Comparison of ENCODE assay signal across 20 cellular contexts in genomic region chr7:155195939-155196523, GRCh38.
DNase-seq lines count a peak whose midpoint lies in the region; ATAC-seq and TF ChIP-seq lines count a peak whose summit lies in the region.
"Had no signal": no experiment of that assay in that cellular context is flagged by ENCODE, and none has a peak within 500 bp of the region (broad histone marks: within the 10 kb centered on the region; RNA-seq: fewer than 3 reads in every experiment).

No MANE protein-coding gene starts in this region.

- CTCF ChIA-PET in HEK293 (lab: Yijun Ruan, JAX): interaction anchor here (1.0 kb wide), 1 partner anchor 149 kb away, joined by 5 read pairs; no protein-coding TSS in a partner anchor

- peaks cover 13% of the 10 kb centered on the region for H3K9me3 Mint-ChIP-seq in activated naive CD8-positive, alpha-beta T cell (ENCODE audit: low read depth)
- H3K9me3 Mint-ChIP-seq in activated naive CD8-positive, alpha-beta T cell treated with anti-CD3 and anti-CD28 coated beads, Interleukin-2, amount 50 U/mL, for 24 hours: peaks cover 22% of the 10 kb centered on the region
- peaks cover 8% of the 10 kb centered on the region for H3K9me3 Mint-ChIP-seq in activated T-helper 17 cell treated with anti-CD3 and anti-CD28 coated beads, Interleukin-2, amount 50 U/mL, for 72 hours

- no peak for TF ChIP-seq CTCF in HEK293 (tag by site-specific recombination; IDR thresholded peaks at IDR 0.05)

- no peaks in the 10 kb centered on the region for H3K9me3 ChIP-seq in HEK293 (ENCODE audit: control insufficient read depth, insufficient read depth, low read depth, low read length)
- H3K9me3 ChIP-seq: BE2C had no signal

- H3K27ac ChIP-seq in HEK293 (ENCODE audit: extremely low read depth, low read depth, low read length): no peak overlapping the region
- H3K27ac ChIP-seq: BLaER1 had no signal

- peaks cover 35% of the 10 kb centered on the region for H3K4me1 Mint-ChIP-seq in activated naive CD8-positive, alpha-beta T cell (ENCODE audit: low read depth)
- peaks cover 53% of the 10 kb centered on the region for H3K4me1 Mint-ChIP-seq in activated naive CD8-positive, alpha-beta T cell treated with anti-CD3 and anti-CD28 coated beads, Interleukin-2, amount 50 U/mL, for 24 hours
- peaks cover 16% of the 10 kb centered on the region for H3K4me1 Mint-ChIP-seq in activated T-helper 17 cell treated with anti-CD3 and anti-CD28 coated beads, Interleukin-2, amount 50 U/mL, for 72 hours
- H3K4me1 Mint-ChIP-seq: CD4-positive, alpha-beta memory T cell; CD8-positive, alpha-beta memory T cell had no signal

- H3K27ac Mint-ChIP-seq in activated naive CD8-positive, alpha-beta T cell: peak overlapping the region; percentile 3
- no peak overlapping the region for H3K27ac Mint-ChIP-seq in activated naive CD8-positive, alpha-beta T cell treated with anti-CD3 and anti-CD28 coated beads, Interleukin-2, amount 50 U/mL, for 24 hours
- H3K27ac Mint-ChIP-seq in activated T-helper 17 cell treated with anti-CD3 and anti-CD28 coated beads, Interleukin-2, amount 50 U/mL, for 72 hours: no peak overlapping the region
- H3K27ac Mint-ChIP-seq: CD4-positive, CD25-positive, alpha-beta regulatory T cell; CD8-positive, alpha-beta memory T cell had no signal

- POLR2A ChIA-PET in HEK293 (lab: Yijun Ruan, JAX): no interaction called here

- no peak for ATAC-seq in activated naive CD8-positive, alpha-beta T cell treated with anti-CD3 and anti-CD28 coated beads, Interleukin-2, amount 50 U/mL, for 24 hours
- no peak for ATAC-seq in activated T-helper 17 cell treated with anti-CD3 and anti-CD28 coated beads, Interleukin-2, amount 50 U/mL, for 72 hours (replicated peaks)
- no peak for ATAC-seq in Right ventricle myocardium inferior
- ATAC-seq in HG03039 (IDR thresholded peaks at IDR 0.05; ENCODE audit: unreplicated experiment): no peak

- DNase-seq in activated naive CD8-positive, alpha-beta T cell treated with anti-CD3 and anti-CD28 coated beads, Interleukin-2, amount 50 U/mL, for 24 hours: no peak
- peak; percentile 9 for DNase-seq in OCI-M1 (lab: John Stamatoyannopoulos, UW)
- DNase-seq in Right ventricle myocardium inferior (ENCODE audit: missing footprints): no peak
- no peak for DNase-seq in GM03348 (ENCODE audit: low spot score)
- DNase-seq: 8988T; ACHN; BE2C; C1 segment of cervical spinal cord; CD4-positive, alpha-beta memory T cell; CD4-positive, CD25-positive, alpha-beta regulatory T cell; CD8-positive, alpha-beta memory T cell; COR-L47; DMS79 treated with DMSO at 0.1 percent for 48 hours; GF-D8 had no signal

- H3K36me3 Mint-ChIP-seq in activated naive CD8-positive, alpha-beta T cell: peaks cover 6% of the 10 kb centered on the region
- H3K36me3 Mint-ChIP-seq in activated naive CD8-positive, alpha-beta T cell treated with anti-CD3 and anti-CD28 coated beads, Interleukin-2, amount 50 U/mL, for 24 hours (ENCODE audit: low read depth): peaks cover 5% of the 10 kb centered on the region
- peaks cover 9% of the 10 kb centered on the region for H3K36me3 Mint-ChIP-seq in activated T-helper 17 cell treated with anti-CD3 and anti-CD28 coated beads, Interleukin-2, amount 50 U/mL, for 72 hours (ENCODE audit: low read depth)
- H3K36me3 Mint-ChIP-seq: CD14-positive monocyte; CD4-positive, CD25-positive, alpha-beta regulatory T cell had no signal

- intact Hi-C loops in Right ventricle myocardium inferior (cut with DNase I): no loop called here

- H3K4me1 ChIP-seq in HEK293 (ENCODE audit: control insufficient read depth, insufficient read depth, low read length): no peaks in the 10 kb centered on the region
- H3K4me1 ChIP-seq: BE2C had no signal

- no peak overlapping the region for H3K4me3 Mint-ChIP-seq in activated naive CD8-positive, alpha-beta T cell
- no peak overlapping the region for H3K4me3 Mint-ChIP-seq in activated naive CD8-positive, alpha-beta T cell treated with anti-CD3 and anti-CD28 coated beads, Interleukin-2, amount 50 U/mL, for 24 hours
- H3K4me3 Mint-ChIP-seq in activated T-helper 17 cell treated with anti-CD3 and anti-CD28 coated beads, Interleukin-2, amount 50 U/mL, for 72 hours: peak overlapping the region; percentile 76
- H3K4me3 Mint-ChIP-seq: CD14-positive monocyte; CD4-positive, alpha-beta memory T cell; CD8-positive, alpha-beta memory T cell had no signal

- no peak overlapping the region for H3K4me3 ChIP-seq in HEK293 (ENCODE audit: low read depth, low read length)
- H3K4me3 ChIP-seq: BLaER1 had no signal

- H3K36me3 ChIP-seq in HEK293 (ENCODE audit: control insufficient read depth in 2 of 2, insufficient read depth in 1 of 2, low read length in 2 of 2): no peaks in the 10 kb centered on the region
- H3K36me3 ChIP-seq: BE2C, BLaER1 had no signal

- H3K27me3 Mint-ChIP-seq in activated naive CD8-positive, alpha-beta T cell: no peaks in the 10 kb centered on the region
- H3K27me3 Mint-ChIP-seq in activated naive CD8-positive, alpha-beta T cell treated with anti-CD3 and anti-CD28 coated beads, Interleukin-2, amount 50 U/mL, for 24 hours: peaks cover 9% of the 10 kb centered on the region
- peaks cover 3% of the 10 kb centered on the region for H3K27me3 Mint-ChIP-seq in activated T-helper 17 cell treated with anti-CD3 and anti-CD28 coated beads, Interleukin-2, amount 50 U/mL, for 72 hours

TF ChIP-seq in HEK293, 187 proteins besides CTCF, POLR2A, EP300 and RAD21:
- TF ChIP-seq TRIM28 (IDR thresholded peaks at IDR 0.05; ENCODE audit: borderline replicate concordance, low read length): peak; percentile 92
- peak; percentile 99 for TF ChIP-seq SETDB1 (IDR thresholded peaks at IDR 0.05; ENCODE audit: insufficient read length, low read length)
- no peak for TF ChIP-seq ZNF768 (tag by site-specific recombination; IDR thresholded peaks at IDR 0.05)
- no peak for TF ChIP-seq ZNF529 (tag by site-specific recombination; IDR thresholded peaks at IDR 0.05; ENCODE audit: insufficient replicate concordance)
- TF ChIP-seq ZNF544 (tag by site-specific recombination; IDR thresholded peaks at IDR 0.05): no peak
- peak; percentile 3 for TF ChIP-seq ZNF510 (tag by site-specific recombination; IDR thresholded peaks at IDR 0.05; ENCODE audit: insufficient replicate concordance)
- TF ChIP-seq, protein P1, sequence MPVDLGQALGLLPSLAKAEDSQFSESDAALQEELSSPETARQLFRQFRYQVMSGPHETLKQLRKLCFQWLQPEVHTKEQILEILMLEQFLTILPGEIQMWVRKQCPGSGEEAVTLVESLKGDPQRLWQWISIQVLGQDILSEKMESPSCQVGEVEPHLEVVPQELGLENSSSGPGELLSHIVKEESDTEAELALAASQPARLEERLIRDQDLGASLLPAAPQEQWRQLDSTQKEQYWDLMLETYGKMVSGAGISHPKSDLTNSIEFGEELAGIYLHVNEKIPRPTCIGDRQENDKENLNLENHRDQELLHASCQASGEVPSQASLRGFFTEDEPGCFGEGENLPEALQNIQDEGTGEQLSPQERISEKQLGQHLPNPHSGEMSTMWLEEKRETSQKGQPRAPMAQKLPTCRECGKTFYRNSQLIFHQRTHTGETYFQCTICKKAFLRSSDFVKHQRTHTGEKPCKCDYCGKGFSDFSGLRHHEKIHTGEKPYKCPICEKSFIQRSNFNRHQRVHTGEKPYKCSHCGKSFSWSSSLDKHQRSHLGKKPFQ (tag by site-specific recombination; IDR thresholded peaks at IDR 0.05): no peak
